15 cellular contexts compared by ENCODE assay signal in genomic region chr9:107827304-107827703, GRCh38.
A peak's percentile ranks its signal among the peaks of the same experiment; 100 is the strongest.
DNase-seq lines count a peak whose midpoint lies in the region; ATAC-seq lines count a peak whose summit lies in the region.
"Had no signal": no experiment of that assay in that cellular context is flagged by ENCODE, and none has a peak within 500 bp of the region (broad histone marks: within the 10 kb centered on the region; RNA-seq: fewer than 3 reads in every experiment).

No MANE protein-coding gene starts in this region.

- ATAC-seq in GM18498 (IDR thresholded peaks at IDR 0.05; ENCODE audit: unreplicated experiment) (peak; percentile 97), GM19324 (IDR thresholded peaks at IDR 0.05; ENCODE audit: low FRiP score, unreplicated experiment) (peak; percentile 89), HG02798 (IDR thresholded peaks at IDR 0.05; ENCODE audit: poor library complexity, unreplicated experiment) (peak; percentile 93), HG03469 (IDR thresholded peaks at IDR 0.05; ENCODE audit: unreplicated experiment) (peak; percentile 81)

- DNase-seq in AML-193 (lab: John Stamatoyannopoulos, UW): no peak
- DNase-seq in mucosa of gallbladder (ENCODE audit: low spot score): no peak
- DNase-seq in hepatic stellate cell (ENCODE audit: low spot score): no peak
- no peak for DNase-seq in RPMI8226
- DNase-seq: aorta, dermis blood vessel endothelial cell, IMR-90, NCI-H1417, NCI-H446, stomach, SW 1271 had no signal
